ENCODE assay signal across 27 cellular contexts in genomic region chr9:74122229-74122628, GRCh38.
"Had no signal": no experiment of that assay in that cellular context is flagged by ENCODE, and none has a peak within 500 bp of the region (broad histone marks: within the 10 kb centered on the region; RNA-seq: fewer than 3 reads in every experiment).

No MANE protein-coding gene starts in this region.

- H3K9me3 Mint-ChIP-seq: activated CD4-positive, alpha-beta T cell treated with anti-CD3 and anti-CD28 coated beads, Interleukin-2, amount 10 ng/mL, durations not matched to agents 7 days and 5 days; activated naive CD8-positive, alpha-beta T cell treated with anti-CD3 and anti-CD28 coated beads, Interleukin-2, amount 10 ng/mL, durations not matched to agents 7 days and 5 days had no signal

- H3K27ac Mint-ChIP-seq: activated CD4-positive, alpha-beta memory T cell treated with anti-CD3 and anti-CD28 coated beads for 36 hours; activated CD4-positive, alpha-beta T cell treated with anti-CD3 and anti-CD28 coated beads, Interleukin-2, amount 10 ng/mL, durations not matched to agents 7 days and 5 days; activated naive CD4-positive, alpha-beta T cell treated with anti-CD3 and anti-CD28 coated beads, Interleukin-2, amount 50 U/mL, for 24 hours; activated T-cell treated with anti-CD3 and anti-CD28 coated beads, Interleukin-2, amount 50 U/mL, for 72 hours; activated T-helper 17 cell treated with anti-CD3 and anti-CD28 coated beads, Interleukin-2, amount 50 U/mL, for 72 hours had no signal

- H3K4me3 Mint-ChIP-seq: activated CD4-positive, alpha-beta memory T cell treated with anti-CD3 and anti-CD28 coated beads for 36 hours; activated CD4-positive, alpha-beta T cell treated with anti-CD3 and anti-CD28 coated beads, Interleukin-2, amount 10 ng/mL, durations not matched to agents 7 days and 5 days; activated naive CD4-positive, alpha-beta T cell treated with anti-CD3 and anti-CD28 coated beads, Interleukin-2, amount 50 U/mL, for 24 hours; activated naive CD8-positive, alpha-beta T cell treated with anti-CD3 and anti-CD28 coated beads, Interleukin-2, amount 10 ng/mL, durations not matched to agents 7 days and 5 days; activated T-cell treated with anti-CD3 and anti-CD28 coated beads, Interleukin-2, amount 50 U/mL, for 72 hours; activated T-helper 17 cell treated with anti-CD3 and anti-CD28 coated beads, Interleukin-2, amount 50 U/mL, for 72 hours; central memory CD8-positive, alpha-beta T cell had no signal

- H3K36me3 Mint-ChIP-seq: activated CD4-positive, alpha-beta memory T cell treated with anti-CD3 and anti-CD28 coated beads for 36 hours; activated naive CD4-positive, alpha-beta T cell treated with anti-CD3 and anti-CD28 coated beads, Interleukin-2, amount 50 U/mL, for 24 hours; activated naive CD8-positive, alpha-beta T cell treated with anti-CD3 and anti-CD28 coated beads, Interleukin-2, amount 10 ng/mL, durations not matched to agents 7 days and 5 days had no signal

- H3K36me3 ChIP-seq: ascending aorta, cardiac muscle cell, MG63 had no signal

- H3K4me1 ChIP-seq: ascending aorta had no signal

- H3K4me1 Mint-ChIP-seq: activated CD4-positive, alpha-beta T cell treated with anti-CD3 and anti-CD28 coated beads, Interleukin-2, amount 10 ng/mL, durations not matched to agents 7 days and 5 days; activated naive CD4-positive, alpha-beta T cell treated with anti-CD3 and anti-CD28 coated beads, Interleukin-2, amount 50 U/mL, for 24 hours; activated T-helper 17 cell treated with anti-CD3 and anti-CD28 coated beads, Interleukin-2, amount 50 U/mL, for 72 hours; central memory CD8-positive, alpha-beta T cell had no signal

- ATAC-seq: activated T-helper 17 cell treated with anti-CD3 and anti-CD28 coated beads, Interleukin-2, amount 50 U/mL, for 72 hours; K562 had no signal

- H3K9me3 ChIP-seq: ascending aorta, MG63 had no signal

- DNase-seq: activated CD4-positive, alpha-beta T cell treated with anti-CD3 and anti-CD28 coated beads, Interleukin-2, amount 10 ng/mL, durations not matched to agents 7 days and 5 days; activated gamma-delta T cell; activated naive CD4-positive, alpha-beta T cell treated with Interleukin-2 at 50 U/mL for 16 hours; activated naive CD8-positive, alpha-beta T cell treated with anti-CD3 and anti-CD28 coated beads, Interleukin-2, amount 10 ng/mL, durations not matched to agents 7 days and 5 days; activated T-cell treated with anti-CD3 and anti-CD28 coated beads, Interleukin-2, amount 50 U/mL, for 1 hour; amygdala; Karpas-422; MG63; MV-4-11; NCI-H1092; NCI-H1436 treated with DMSO at 0.1 percent for 48 hours; NCI-H1694 treated with DMSO at 0.1 percent for 48 hours; NCI-H2029; NCI-H510A; NCI-H526; NCI-H748 treated with DMSO at 0.1 percent for 48 hours; OCI-M1; Right ventricle myocardium superior; SW 1271 had no signal

- H3K27ac ChIP-seq: ascending aorta, cardiac muscle cell had no signal

- H3K4me3 ChIP-seq: ascending aorta, cardiac muscle cell, K562, MG63 had no signal

- H3K27me3 ChIP-seq: ascending aorta, cardiac muscle cell, MG63 had no signal

- H3K27me3 Mint-ChIP-seq: activated CD4-positive, alpha-beta memory T cell treated with anti-CD3 and anti-CD28 coated beads for 36 hours; activated CD4-positive, alpha-beta T cell treated with anti-CD3 and anti-CD28 coated beads, Interleukin-2, amount 10 ng/mL, durations not matched to agents 7 days and 5 days; activated naive CD4-positive, alpha-beta T cell treated with anti-CD3 and anti-CD28 coated beads, Interleukin-2, amount 50 U/mL, for 24 hours; activated naive CD8-positive, alpha-beta T cell treated with anti-CD3 and anti-CD28 coated beads, Interleukin-2, amount 10 ng/mL, durations not matched to agents 7 days and 5 days; activated T-helper 17 cell treated with anti-CD3 and anti-CD28 coated beads, Interleukin-2, amount 50 U/mL, for 72 hours; central memory CD8-positive, alpha-beta T cell had no signal
